9 cellular contexts compared by ENCODE assay signal in genomic region chr6:142872376-142872775, GRCh38.
DNase-seq lines count a peak whose midpoint lies in the region; ATAC-seq and TF ChIP-seq lines count a peak whose summit lies in the region.
"Had no signal": no experiment of that assay in that cellular context is flagged by ENCODE, and none has a peak within 500 bp of the region (broad histone marks: within the 10 kb centered on the region; RNA-seq: fewer than 3 reads in every experiment).

No MANE protein-coding gene starts in this region.

- H4K20me1 ChIP-seq in H9 (ENCODE audit: control insufficient read depth, insufficient read depth, insufficient read length) = no peaks in the 10 kb centered on the region

- peak in 1 of 5 donors; percentile 32 for DNase-seq in CD4-positive, alpha-beta memory T cell
- DNase-seq in RWPE2 (ENCODE audit: low spot score) (no peak), epithelial cell of prostate (ENCODE audit: low read depth, low spot score) (no peak), natural killer cell (no peak), GOT3 (lab: John Stamatoyannopoulos, UW) (no peak), C1 segment of cervical spinal cord (lab: John Stamatoyannopoulos, UW) (no peak), H9 (no peak)
- DNase-seq: PC-9 had no signal

- intact Hi-C loops in CD4-positive, alpha-beta memory T cell (cut with micrococcal nuclease) = loop anchor here (1.0 kb wide), 1 partner anchor 13 kb away; no protein-coding TSS in a partner anchor
- intact Hi-C loops in natural killer cell (cut with micrococcal nuclease) = loop anchor here (2.0 to 5.0 kb wide), 2 partner anchors 16 to 40 kb away; no protein-coding TSS in a partner anchor

- H3K23me2 ChIP-seq in H9 (ENCODE audit: insufficient read length, low read depth, low read length, poor library complexity, severe bottlenecking) = no peaks in the 10 kb centered on the region

- no peaks in the 10 kb centered on the region for H3K27me3 Mint-ChIP-seq in CD4-positive, alpha-beta memory T cell
- H3K27me3 Mint-ChIP-seq in natural killer cell (ENCODE audit: low read depth in 2 of 2) = no peaks in the 10 kb centered on the region
- H3K27me3 Mint-ChIP-seq in H9 (ENCODE audit: low read depth) = no peaks in the 10 kb centered on the region

- H3K4me1 ChIP-seq in CD4-positive, alpha-beta memory T cell (ENCODE audit: insufficient read depth, low read length) = peaks cover 94% of the 10 kb centered on the region
- H3K4me1 ChIP-seq in RWPE2 (ENCODE audit: insufficient read depth, poor library complexity, severe bottlenecking) (peaks cover 21% of the 10 kb centered on the region), H9 (ENCODE audit: insufficient read depth, low read length) (peaks cover 9% of the 10 kb centered on the region; the same call in 1 of the 2 replicates)

- H3K27me3 ChIP-seq in CD4-positive, alpha-beta memory T cell (ENCODE audit: insufficient read depth, low read length) = no peaks in the 10 kb centered on the region
- H3K27me3 ChIP-seq in RWPE2 (ENCODE audit: insufficient read depth, poor library complexity, severe bottlenecking) = no peaks in the 10 kb centered on the region
- no peaks in the 10 kb centered on the region for H3K27me3 ChIP-seq in H9 (ENCODE audit: insufficient read depth, low read length)

- peak overlapping the region; percentile 76 to 98 (median 95) for H3K27ac Mint-ChIP-seq in CD4-positive, alpha-beta memory T cell
- H3K27ac Mint-ChIP-seq in natural killer cell = peak overlapping the region; percentile 74 to 83
- no peak overlapping the region for H3K27ac Mint-ChIP-seq in H9

- ATAC-seq in RWPE2 (ENCODE audit: low read depth) (no peak), natural killer cell (no peak), GM18861 (IDR thresholded peaks at IDR 0.05; ENCODE audit: unreplicated experiment) (no peak)

- H2BK12ac ChIP-seq in H9 (ENCODE audit: insufficient read length, low read depth, low read length) = no peak overlapping the region

- no peak overlapping the region for H3K56ac ChIP-seq in H9 (ENCODE audit: insufficient read length, low read depth, low read length)

- no peaks in the 10 kb centered on the region for H3K9me3 ChIP-seq in CD4-positive, alpha-beta memory T cell (ENCODE audit: control insufficient read depth in 1 of 2, low read length in 2 of 2)
- no peaks in the 10 kb centered on the region for H3K9me3 ChIP-seq in RWPE2 (ENCODE audit: severe bottlenecking)
- H3K9me3 ChIP-seq in H9 (ENCODE audit: control insufficient read depth, low read depth, low read length) = no peaks in the 10 kb centered on the region

- H3K4me2 ChIP-seq in H9 (ENCODE audit: insufficient read depth, insufficient read length, low read length) = no peak overlapping the region
- H3K4me2 ChIP-seq: PC-9 had no signal

- H3K4me1 Mint-ChIP-seq in CD4-positive, alpha-beta memory T cell = peaks cover 74 to 95% (median 81%) of the 10 kb centered on the region in 4 donors
- H3K4me1 Mint-ChIP-seq in natural killer cell (peaks cover 50 to 53% of the 10 kb centered on the region in 2 donors), H9 (peaks cover 12 to 14% of the 10 kb centered on the region in 2 experiments)

- H3K27ac ChIP-seq in CD4-positive, alpha-beta memory T cell (ENCODE audit: low read depth, low read length) = peak overlapping the region; percentile 65
- H3K27ac ChIP-seq in RWPE2 (ENCODE audit: poor library complexity, severe bottlenecking) (peak overlapping the region; percentile 14), epithelial cell of prostate (peak overlapping the region; percentile 84), H9 (ENCODE audit: insufficient read length, low read depth, low read length) (no peak overlapping the region)
- H3K27ac ChIP-seq: PC-9 had no signal

- TF ChIP-seq CTCF in RWPE2 (IDR thresholded peaks at IDR 0.05; ENCODE audit: poor library complexity, severe bottlenecking) = no peak
- no peak for TF ChIP-seq CTCF in natural killer cell (IDR thresholded peaks at IDR 0.05)
- no peak for TF ChIP-seq CTCF in H9 (conservative IDR thresholded peaks at IDR 0.05)

- no peak overlapping the region for H3K23ac ChIP-seq in H9 (ENCODE audit: insufficient read length, low read depth, low read length)

- H3K4me3 ChIP-seq in CD4-positive, alpha-beta memory T cell (ENCODE audit: low read length in 2 of 2) = no peak overlapping the region
- no peak overlapping the region for H3K4me3 ChIP-seq in RWPE2 (ENCODE audit: severe bottlenecking)
- H3K4me3 ChIP-seq: PC-9 had no signal

- no peak overlapping the region for H3K9ac ChIP-seq in H9 (ENCODE audit: extremely low read depth, insufficient read length, low read length)

- no peak overlapping the region for H2BK120ac ChIP-seq in H9 (ENCODE audit: low read depth, low read length, poor library complexity, severe bottlenecking)

- peaks cover 20 to 23% of the 10 kb centered on the region in 2 donors for H3K36me3 Mint-ChIP-seq in CD4-positive, alpha-beta memory T cell
- H3K36me3 Mint-ChIP-seq in natural killer cell = no peaks in the 10 kb centered on the region
- no peaks in the 10 kb centered on the region for H3K36me3 Mint-ChIP-seq in H9 (ENCODE audit: insufficient read depth in 1 of 3, low read depth in 3 of 3)

- no CpG with 5 or more reads among the region's 3 CpGs for WGBS in H9 (ENCODE audit: extremely low coverage, insufficient read length, low lambda C conversion rate)

- peaks cover 0 to 3% (median 0%) of the 10 kb centered on the region in 8 donors for H3K9me3 Mint-ChIP-seq in CD4-positive, alpha-beta memory T cell
- H3K9me3 Mint-ChIP-seq in natural killer cell = no peaks in the 10 kb centered on the region
- no peaks in the 10 kb centered on the region for H3K9me3 Mint-ChIP-seq in H9

- H2BK15ac ChIP-seq in H9 (ENCODE audit: low read depth, low read length) = no peak overlapping the region

- H4K8ac ChIP-seq in H9 (replicated peaks; ENCODE audit: insufficient read length, low read depth, low read length) = no peak overlapping the region

- CTCF ChIA-PET in CD4-positive, alpha-beta memory T cell (lab: Charles Lee; ENCODE audit: partially characterized antibody) = interaction anchor here (0.8 to 2.2 kb wide), 7 partner anchors 11 to 85 kb away, joined by 3 to 7 read pairs (median 3); no protein-coding TSS in a partner anchor

- H3K36me3 ChIP-seq in CD4-positive, alpha-beta memory T cell (ENCODE audit: insufficient read depth, low read length) = no peaks in the 10 kb centered on the region
- no peaks in the 10 kb centered on the region for H3K36me3 ChIP-seq in RWPE2 (ENCODE audit: low read depth)

- no peak overlapping the region for H4K5ac ChIP-seq in H9 (ENCODE audit: insufficient read length, low read depth, low read length)

- no peak overlapping the region for H2AFZ ChIP-seq in H9 (ENCODE audit: low read length)
- H2AFZ ChIP-seq: PC-9 had no signal

- H2BK20ac ChIP-seq in H9 (ENCODE audit: low read depth, low read length, poor library complexity, severe bottlenecking) = no peak overlapping the region

- no peak overlapping the region for H4K91ac ChIP-seq in H9 (ENCODE audit: insufficient read length, low read depth, low read length)

- POLR2A ChIA-PET in CD4-positive, alpha-beta memory T cell (lab: Charles Lee; ENCODE audit: partially characterized antibody) = interaction anchor here (0.6 to 2.6 kb wide), 21 partner anchors 10 to 74 kb away, joined by 3 to 24 read pairs (median 5); no protein-coding TSS in a partner anchor

- H3K79me2 ChIP-seq in H9 (ENCODE audit: insufficient read depth, low read length) = no peaks in the 10 kb centered on the region; the same call in 1 of the 2 replicates

- H3K4ac ChIP-seq in H9 (ENCODE audit: low read depth, low read length) = no peak overlapping the region

- H3K4me3 Mint-ChIP-seq in CD4-positive, alpha-beta memory T cell = peak overlapping the region in 7 of 8 donors; percentile 23 to 77 (median 60)
- H3K4me3 Mint-ChIP-seq in natural killer cell (no peak overlapping the region), H9 (no peak overlapping the region)

- no peak overlapping the region for H2AK5ac ChIP-seq in H9 (ENCODE audit: insufficient read length, low read length)

- no peak overlapping the region for H3K18ac ChIP-seq in H9 (ENCODE audit: insufficient read length, low read depth, low read length)

- no peak overlapping the region for H3K14ac ChIP-seq in H9 (ENCODE audit: insufficient read depth, low read length)

- no peak overlapping the region for H3T11ph ChIP-seq in H9 (ENCODE audit: low read length)

- H3K79me1 ChIP-seq in H9 (ENCODE audit: insufficient read depth, low read depth, low read length, poor library complexity, severe bottlenecking) = no peaks in the 10 kb centered on the region

- no peak overlapping the region for H2BK5ac ChIP-seq in H9 (ENCODE audit: insufficient read length, low read length)

Comparison
In these comparisons a context has a peak if more than half of its experiments do, and no peak if none do; other contexts are left out.
1. H3K27ac Mint-ChIP-seq: peak in CD4-positive, alpha-beta memory T cell (7 of 7) and natural killer cell (2 of 2); none in H9 (0 of 3).
2. H3K4me3 Mint-ChIP-seq: peak in CD4-positive, alpha-beta memory T cell (7 of 8); none in natural killer cell (single experiment) and H9 (0 of 2).